Comparison of ENCODE assay signal across 17 cellular contexts in the genomic region with DNA sequence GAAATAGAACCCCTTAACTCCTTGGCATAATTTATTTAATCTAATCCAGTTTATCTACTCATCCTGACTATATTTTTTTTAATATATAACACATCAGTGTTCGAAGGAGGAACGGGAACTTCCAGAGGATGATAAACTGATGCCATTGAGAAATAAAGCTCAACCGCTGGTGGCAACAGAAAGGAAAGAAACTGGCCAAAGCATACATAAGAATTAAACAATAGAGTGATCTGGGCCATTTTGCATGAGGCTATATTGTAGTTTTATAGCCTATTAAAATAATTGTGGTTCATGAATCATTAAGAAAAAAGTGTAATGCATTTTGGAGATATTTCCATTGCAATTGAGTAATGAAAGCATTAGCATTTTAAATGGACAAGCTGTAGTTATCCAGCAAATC.
DNase-seq lines count a peak whose midpoint lies in the region; ATAC-seq and TF ChIP-seq lines count a peak whose summit lies in the region.
"Had no signal": no experiment of that assay in that cellular context is flagged by ENCODE, and none has a peak within 500 bp of the region (broad histone marks: within the 10 kb centered on the region; RNA-seq: fewer than 3 reads in every experiment).

No MANE protein-coding gene starts in this region.

- no peak overlapping the region for H2AFZ ChIP-seq in MM.1S (ENCODE audit: low read length)

- H3K4me3 ChIP-seq in psoas muscle (no peak overlapping the region), MM.1S (ENCODE audit: low read length) (no peak overlapping the region)
- H3K4me3 ChIP-seq: thyroid gland had no signal

- no peaks in the 10 kb centered on the region for H3K79me2 ChIP-seq in MM.1S (ENCODE audit: low read length)

- H4K20me1 ChIP-seq in MM.1S (ENCODE audit: insufficient read depth, low read length), result no peaks in the 10 kb centered on the region

- no peak overlapping the region for H3K9ac ChIP-seq in MM.1S (ENCODE audit: low read length)

- H3K9me2 ChIP-seq in MM.1S (replicated peaks; ENCODE audit: insufficient read depth, low read length), result no peaks in the 10 kb centered on the region

- intact Hi-C loops in psoas muscle (cut with DNase I), result loop anchor here in 1 of 2 donors (5.0 kb wide), 1 partner anchor 88 kb away; no protein-coding TSS in a partner anchor

- peak in 1 of 4 donors; percentile 22 for ATAC-seq in psoas muscle
- no peak for ATAC-seq in GM18861 (IDR thresholded peaks at IDR 0.05; ENCODE audit: unreplicated experiment)
- ATAC-seq: activated CD4-positive, CD25-positive, alpha-beta regulatory T cell treated with anti-CD3 and anti-CD28 coated beads, Interleukin-2, amount 50 U/mL, for 24 hours; activated CD8-positive, alpha-beta memory T cell treated with anti-CD3 and anti-CD28 coated beads, Interleukin-2, amount 10 ng/mL, durations not matched to agents 7 days and 5 days; natural killer cell treated with Interleukin-12 subunit alpha and Interleukin-12 subunit beta and Interleukin-15 and Interleukin-18, amount 100 ng/mL, for 72 hours; T-helper 17 cell had no signal

- TF ChIP-seq CTCF in psoas muscle (IDR thresholded peaks at IDR 0.05), result no peak
- no peak for TF ChIP-seq CTCF in MM.1S (IDR thresholded peaks at IDR 0.05; ENCODE audit: low read length)

- H3K27ac ChIP-seq in psoas muscle, result peak overlapping the region; percentile 47
- H3K27ac ChIP-seq in MM.1S (ENCODE audit: low read length), result no peak overlapping the region

- H3K4me1 ChIP-seq in psoas muscle (peaks cover 23% of the 10 kb centered on the region), MM.1S (ENCODE audit: low read length) (no peaks in the 10 kb centered on the region)
- H3K4me1 ChIP-seq: thyroid gland had no signal

- 93 to 95% (median 93%) methylated on average over 3 of the region's 3 CpGs for WGBS in psoas muscle, 3 donors

- peak; percentile 88 to 96 for DNase-seq in AML-193 (lab: John Stamatoyannopoulos, UW)
- peak; percentile 31 for DNase-seq in HT-29 (ENCODE audit: low spot score)
- peak; percentile 46 for DNase-seq in amniotic epithelial cell (ENCODE audit: low read depth)
- no peak for DNase-seq in psoas muscle
- DNase-seq in NCI-H128 (lab: John Stamatoyannopoulos, UW; ENCODE audit: unreplicated experiment), result no peak
- no peak for DNase-seq in MM.1S
- DNase-seq in stimulated activated CD4-positive, alpha-beta T cell treated with anti-CD3 and anti-CD28 coated beads, Interleukin-15, amount 100 ng/mL, for 24 hours, result no peak
- DNase-seq: activated CD8-positive, alpha-beta memory T cell treated with anti-CD3 and anti-CD28 coated beads, Interleukin-2, amount 10 ng/mL, durations not matched to agents 7 days and 5 days; activated gamma-delta T cell treated with Interleukin-2 at 50 U/mL for 16 hours; KBM-7; NCI-H2029 treated with DMSO at 0.1 percent for 48 hours; stimulated activated CD4-positive, alpha-beta T cell treated with anti-CD3 and anti-CD28 coated beads, Interleukin-2, amount 100 ng/mL, for 48 hours; T-helper 17 cell; thyroid gland had no signal

- H3K36me3 ChIP-seq in psoas muscle (ENCODE audit: insufficient read depth in 1 of 2, low read depth in 1 of 2), result no peaks in the 10 kb centered on the region
- no peaks in the 10 kb centered on the region for H3K36me3 ChIP-seq in MM.1S (replicated peaks; ENCODE audit: insufficient read depth, low read length)
- H3K36me3 ChIP-seq: thyroid gland had no signal

- H3K9me3 ChIP-seq in psoas muscle (no peaks in the 10 kb centered on the region), MM.1S (replicated peaks; ENCODE audit: insufficient read depth, low read length) (no peaks in the 10 kb centered on the region)
- H3K9me3 ChIP-seq: thyroid gland had no signal

- no peak overlapping the region for H3K4me2 ChIP-seq in MM.1S (ENCODE audit: low read depth, low read length)

- no peaks in the 10 kb centered on the region for H3F3A ChIP-seq in MM.1S (ENCODE audit: insufficient read depth, low read length)

- H3K27me3 ChIP-seq in psoas muscle (ENCODE audit: insufficient read depth in 3 of 3, low read length in 2 of 3) (no peaks in the 10 kb centered on the region), MM.1S (replicated peaks; ENCODE audit: insufficient read depth, low read length) (no peaks in the 10 kb centered on the region)
- H3K27me3 ChIP-seq: thyroid gland had no signal

Comparison
In these comparisons a context has a peak if more than half of its experiments do, and no peak if none do; other contexts are left out.
1. DNase-seq: peak in AML-193 (2 of 2), HT-29 (single experiment) and amniotic epithelial cell (single experiment); none in psoas muscle (0 of 2), NCI-H128 (single experiment), MM.1S (single experiment) and stimulated activated CD4-positive, alpha-beta T cell treated with anti-CD3 and anti-CD28 coated beads, Interleukin-15, amount 100 ng/mL, for 24 hours (single experiment).